Comparison of ENCODE assay signal across 1 cellular context in the genomic region with DNA sequence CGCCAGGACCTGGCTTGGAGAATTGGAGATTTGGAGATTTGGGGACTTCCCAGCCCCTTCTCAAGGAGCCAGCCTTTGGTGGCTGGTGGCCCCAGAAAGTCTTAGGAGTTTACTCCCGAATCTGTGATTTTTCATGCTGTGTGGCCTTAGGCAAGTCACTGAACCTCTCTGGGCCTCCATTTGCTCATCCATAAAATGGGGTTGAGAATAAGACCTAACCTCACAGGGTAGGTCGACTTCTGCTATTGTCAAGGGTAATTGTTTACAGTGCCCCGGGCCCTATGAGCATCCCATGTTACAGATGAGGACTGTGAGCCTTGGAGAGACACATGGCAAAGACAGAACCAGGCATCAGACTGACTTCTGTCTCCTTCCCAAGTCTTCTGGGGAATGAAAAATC.
TF ChIP-seq lines count a peak whose summit lies in the region.

No MANE protein-coding gene starts in this region.

TF ChIP-seq in H1, 55 proteins besides CTCF, POLR2A, EP300 and RAD21:
- no peak for TF ChIP-seq SIRT6 (IDR thresholded peaks at IDR 0.05; ENCODE audit: low read length)
- no peak for TF ChIP-seq RFX5 (IDR thresholded peaks at IDR 0.05; ENCODE audit: borderline replicate concordance, low read depth, low read length)
- TF ChIP-seq, protein P1, sequence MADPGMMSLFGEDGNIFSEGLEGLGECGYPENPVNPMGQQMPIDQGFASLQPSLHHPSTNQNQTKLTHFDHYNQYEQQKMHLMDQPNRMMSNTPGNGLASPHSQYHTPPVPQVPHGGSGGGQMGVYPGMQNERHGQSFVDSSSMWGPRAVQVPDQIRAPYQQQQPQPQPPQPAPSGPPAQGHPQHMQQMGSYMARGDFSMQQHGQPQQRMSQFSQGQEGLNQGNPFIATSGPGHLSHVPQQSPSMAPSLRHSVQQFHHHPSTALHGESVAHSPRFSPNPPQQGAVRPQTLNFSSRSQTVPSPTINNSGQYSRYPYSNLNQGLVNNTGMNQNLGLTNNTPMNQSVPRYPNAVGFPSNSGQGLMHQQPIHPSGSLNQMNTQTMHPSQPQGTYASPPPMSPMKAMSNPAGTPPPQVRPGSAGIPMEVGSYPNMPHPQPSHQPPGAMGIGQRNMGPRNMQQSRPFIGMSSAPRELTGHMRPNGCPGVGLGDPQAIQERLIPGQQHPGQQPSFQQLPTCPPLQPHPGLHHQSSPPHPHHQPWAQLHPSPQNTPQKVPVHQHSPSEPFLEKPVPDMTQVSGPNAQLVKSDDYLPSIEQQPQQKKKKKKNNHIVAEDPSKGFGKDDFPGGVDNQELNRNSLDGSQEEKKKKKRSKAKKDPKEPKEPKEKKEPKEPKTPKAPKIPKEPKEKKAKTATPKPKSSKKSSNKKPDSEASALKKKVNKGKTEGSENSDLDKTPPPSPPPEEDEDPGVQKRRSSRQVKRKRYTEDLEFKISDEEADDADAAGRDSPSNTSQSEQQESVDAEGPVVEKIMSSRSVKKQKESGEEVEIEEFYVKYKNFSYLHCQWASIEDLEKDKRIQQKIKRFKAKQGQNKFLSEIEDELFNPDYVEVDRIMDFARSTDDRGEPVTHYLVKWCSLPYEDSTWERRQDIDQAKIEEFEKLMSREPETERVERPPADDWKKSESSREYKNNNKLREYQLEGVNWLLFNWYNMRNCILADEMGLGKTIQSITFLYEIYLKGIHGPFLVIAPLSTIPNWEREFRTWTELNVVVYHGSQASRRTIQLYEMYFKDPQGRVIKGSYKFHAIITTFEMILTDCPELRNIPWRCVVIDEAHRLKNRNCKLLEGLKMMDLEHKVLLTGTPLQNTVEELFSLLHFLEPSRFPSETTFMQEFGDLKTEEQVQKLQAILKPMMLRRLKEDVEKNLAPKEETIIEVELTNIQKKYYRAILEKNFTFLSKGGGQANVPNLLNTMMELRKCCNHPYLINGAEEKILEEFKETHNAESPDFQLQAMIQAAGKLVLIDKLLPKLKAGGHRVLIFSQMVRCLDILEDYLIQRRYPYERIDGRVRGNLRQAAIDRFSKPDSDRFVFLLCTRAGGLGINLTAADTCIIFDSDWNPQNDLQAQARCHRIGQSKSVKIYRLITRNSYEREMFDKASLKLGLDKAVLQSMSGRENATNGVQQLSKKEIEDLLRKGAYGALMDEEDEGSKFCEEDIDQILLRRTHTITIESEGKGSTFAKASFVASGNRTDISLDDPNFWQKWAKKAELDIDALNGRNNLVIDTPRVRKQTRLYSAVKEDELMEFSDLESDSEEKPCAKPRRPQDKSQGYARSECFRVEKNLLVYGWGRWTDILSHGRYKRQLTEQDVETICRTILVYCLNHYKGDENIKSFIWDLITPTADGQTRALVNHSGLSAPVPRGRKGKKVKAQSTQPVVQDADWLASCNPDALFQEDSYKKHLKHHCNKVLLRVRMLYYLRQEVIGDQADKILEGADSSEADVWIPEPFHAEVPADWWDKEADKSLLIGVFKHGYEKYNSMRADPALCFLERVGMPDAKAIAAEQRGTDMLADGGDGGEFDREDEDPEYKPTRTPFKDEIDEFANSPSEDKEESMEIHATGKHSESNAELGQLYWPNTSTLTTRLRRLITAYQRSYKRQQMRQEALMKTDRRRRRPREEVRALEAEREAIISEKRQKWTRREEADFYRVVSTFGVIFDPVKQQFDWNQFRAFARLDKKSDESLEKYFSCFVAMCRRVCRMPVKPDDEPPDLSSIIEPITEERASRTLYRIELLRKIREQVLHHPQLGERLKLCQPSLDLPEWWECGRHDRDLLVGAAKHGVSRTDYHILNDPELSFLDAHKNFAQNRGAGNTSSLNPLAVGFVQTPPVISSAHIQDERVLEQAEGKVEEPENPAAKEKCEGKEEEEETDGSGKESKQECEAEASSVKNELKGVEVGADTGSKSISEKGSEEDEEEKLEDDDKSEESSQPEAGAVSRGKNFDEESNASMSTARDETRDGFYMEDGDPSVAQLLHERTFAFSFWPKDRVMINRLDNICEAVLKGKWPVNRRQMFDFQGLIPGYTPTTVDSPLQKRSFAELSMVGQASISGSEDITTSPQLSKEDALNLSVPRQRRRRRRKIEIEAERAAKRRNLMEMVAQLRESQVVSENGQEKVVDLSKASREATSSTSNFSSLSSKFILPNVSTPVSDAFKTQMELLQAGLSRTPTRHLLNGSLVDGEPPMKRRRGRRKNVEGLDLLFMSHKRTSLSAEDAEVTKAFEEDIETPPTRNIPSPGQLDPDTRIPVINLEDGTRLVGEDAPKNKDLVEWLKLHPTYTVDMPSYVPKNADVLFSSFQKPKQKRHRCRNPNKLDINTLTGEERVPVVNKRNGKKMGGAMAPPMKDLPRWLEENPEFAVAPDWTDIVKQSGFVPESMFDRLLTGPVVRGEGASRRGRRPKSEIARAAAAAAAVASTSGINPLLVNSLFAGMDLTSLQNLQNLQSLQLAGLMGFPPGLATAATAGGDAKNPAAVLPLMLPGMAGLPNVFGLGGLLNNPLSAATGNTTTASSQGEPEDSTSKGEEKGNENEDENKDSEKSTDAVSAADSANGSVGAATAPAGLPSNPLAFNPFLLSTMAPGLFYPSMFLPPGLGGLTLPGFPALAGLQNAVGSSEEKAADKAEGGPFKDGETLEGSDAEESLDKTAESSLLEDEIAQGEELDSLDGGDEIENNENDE (IDR thresholded peaks at IDR 0.05; ENCODE audit: insufficient replicate concordance, low read length) = no peak
- no peak for TF ChIP-seq RNF2 (IDR thresholded peaks at IDR 0.05; ENCODE audit: borderline replicate concordance, low read depth, low read length, missing control alignments, poor library complexity, severe bottlenecking)
- no peak for TF ChIP-seq EZH2 (IDR thresholded peaks at IDR 0.05; ENCODE audit: low read depth, low read length, severe bottlenecking)
- TF ChIP-seq JUND (IDR thresholded peaks at IDR 0.05; ENCODE audit: low read length) = no peak
